8 cellular contexts compared by ENCODE assay signal in the genomic region with DNA sequence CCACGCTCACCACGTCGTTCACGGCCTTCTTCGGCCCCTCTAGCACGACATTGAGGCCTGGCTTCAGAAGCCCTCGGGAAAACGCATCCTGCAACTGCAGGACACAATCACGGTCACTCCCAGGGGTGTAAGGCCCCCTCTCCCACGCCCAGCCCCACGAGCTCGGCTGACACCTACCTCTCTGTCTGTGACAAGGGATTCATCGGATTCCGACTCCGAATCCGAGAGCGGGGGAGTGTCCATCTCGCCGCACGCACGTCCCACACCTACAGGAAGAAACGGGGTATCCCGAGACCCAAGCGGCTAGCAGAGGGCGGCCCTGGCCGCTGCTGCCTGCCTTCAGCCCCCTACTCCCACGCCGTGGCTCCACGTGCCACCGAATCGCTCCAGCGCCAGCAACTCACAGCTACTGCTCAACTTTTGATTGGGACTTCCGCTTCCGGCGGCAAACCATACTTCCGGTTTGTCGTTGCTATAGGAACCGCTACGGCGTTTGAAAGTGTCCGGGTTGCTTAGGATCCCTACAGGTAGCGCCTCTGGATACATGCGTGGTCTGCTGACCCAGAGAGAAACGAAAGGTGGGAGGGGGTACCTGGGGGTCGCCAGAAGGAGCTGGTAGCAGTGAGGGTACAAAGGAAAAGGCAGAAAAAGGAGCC. TPM values are rescaled to one million over a fixed set of nuclear protein-coding genes. Genes with fewer than 3 reads are reported as not detected.
DNase-seq lines count a peak whose midpoint lies in the region; ATAC-seq, FAIRE-seq and TF ChIP-seq lines count a peak whose summit lies in the region.

A gene (plus strand): TSS at position 455 of the 656 bp plus-strand sequence. CDS start 424 bp downstream, outside the sequence.
A gene with protein sequence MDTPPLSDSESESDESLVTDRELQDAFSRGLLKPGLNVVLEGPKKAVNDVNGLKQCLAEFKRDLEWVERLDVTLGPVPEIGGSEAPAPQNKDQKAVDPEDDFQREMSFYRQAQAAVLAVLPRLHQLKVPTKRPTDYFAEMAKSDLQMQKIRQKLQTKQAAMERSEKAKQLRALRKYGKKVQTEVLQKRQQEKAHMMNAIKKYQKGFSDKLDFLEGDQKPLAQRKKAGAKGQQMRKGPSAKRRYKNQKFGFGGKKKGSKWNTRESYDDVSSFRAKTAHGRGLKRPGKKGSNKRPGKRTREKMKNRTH (minus strand): TSS at position 415 of the 656 bp plus-strand sequence. CDS start 172 bp downstream, at position 243.

- ATAC-seq in HG02973 (IDR thresholded peaks at IDR 0.05; ENCODE audit: unreplicated experiment), result peak; percentile 81

- FAIRE-seq in GM18507 (lab: Jason Lieb, UNC), result peak; percentile 93
- FAIRE-seq in astrocyte (lab: Jason Lieb, UNC), result no peak

- H3K4me3 ChIP-seq in astrocyte (ENCODE audit: insufficient read depth, low read depth, low read length), result peak within 1 kb of the TSS; percentile 97

- peak within 1 kb of the TSS; percentile 92 for H2AFZ ChIP-seq in astrocyte (ENCODE audit: low read depth, low read length)

- H3K9ac ChIP-seq in astrocyte (ENCODE audit: low read length), result peak within 1 kb of the TSS; percentile 86

- H3K9me3 Mint-ChIP-seq in astrocyte (ENCODE audit: unreplicated experiment), result no peaks in the 10 kb centered on the region

- peak; percentile 80 for DNase-seq in GM18507 (ENCODE audit: extremely low spot score, insufficient read length, low read depth)
- peak; percentile 39 for DNase-seq in NCI-H187 treated with DMSO at 0.1 percent for 48 hours (lab: John Stamatoyannopoulos, UW)
- DNase-seq in T-helper 2 cell, result peak; percentile 70 to 95 (median 88)
- DNase-seq in astrocyte (ENCODE audit: low read depth), result peak; percentile 85
- DNase-seq in hippocampal formation (lab: John Stamatoyannopoulos, UW), result peak; percentile 80 to 91
- peak; percentile 92 for DNase-seq in renal cortical epithelial cell (ENCODE audit: low read depth)
- DNase-seq in cortex of kidney (lab: John Stamatoyannopoulos, UW), result no peak

- H3K4me3 Mint-ChIP-seq in astrocyte (ENCODE audit: unreplicated experiment), result peak within 1 kb of the TSS; percentile 93

- H4K20me1 ChIP-seq in astrocyte (ENCODE audit: insufficient read depth, low read length), result peaks cover 24% of the 10 kb centered on the region

- peaks cover 16% of the 10 kb centered on the region for H3K36me3 Mint-ChIP-seq in astrocyte (ENCODE audit: low read depth, unreplicated experiment)

- peaks cover 7% of the 10 kb centered on the region for H3K27me3 Mint-ChIP-seq in astrocyte (ENCODE audit: low read depth, unreplicated experiment)

- peaks cover 9% of the 10 kb centered on the region for H3K27me3 ChIP-seq in astrocyte (ENCODE audit: insufficient read depth, low read length)

- H3K4me1 Mint-ChIP-seq in astrocyte (ENCODE audit: low read depth, unreplicated experiment), result peaks cover 9% of the 10 kb centered on the region

- peaks cover 11% of the 10 kb centered on the region for H3K4me1 ChIP-seq in astrocyte (ENCODE audit: insufficient read depth, low read length)

- H3K4me2 ChIP-seq in astrocyte (ENCODE audit: low read length), result peak within 1 kb of the TSS; percentile 97

- H3K27ac ChIP-seq in astrocyte (ENCODE audit: low read depth, low read length), result peak within 1 kb of the TSS; percentile 69

- TF ChIP-seq CTCF in astrocyte (IDR thresholded peaks at IDR 0.05; ENCODE audit: insufficient read depth, low read depth, low read length), result no peak

- peaks cover 30% of the 10 kb centered on the region for H3K36me3 ChIP-seq in astrocyte (ENCODE audit: insufficient read depth, low read length)

- no peaks in the 10 kb centered on the region for H3K9me3 ChIP-seq in astrocyte (ENCODE audit: insufficient read depth, low read depth, low read length)

- H3K79me2 ChIP-seq in astrocyte (ENCODE audit: insufficient read depth, low read length), result peaks cover 34% of the 10 kb centered on the region

- peak within 1 kb of the TSS; percentile 87 for H3K27ac Mint-ChIP-seq in astrocyte (ENCODE audit: unreplicated experiment)

RNA-seq across cellular contexts. Expression of the first gene that starts in this region (rescaled TPM):
- total RNA-seq in astrocyte, result 0.18 and 0.29 TPM in 2 replicates
- 3.9 TPM in 1 of 2 replicates, not detected in the other for total RNA-seq in renal cortical epithelial cell

RNA-seq across cellular contexts. Expression of the second gene that starts in this region (rescaled TPM):
- total RNA-seq in astrocyte (70.1 and 81.6 TPM in 2 replicates), renal cortical epithelial cell (70.9 and 91.5 TPM in 2 replicates)
